20 cellular contexts compared by ENCODE assay signal in the genomic region with DNA sequence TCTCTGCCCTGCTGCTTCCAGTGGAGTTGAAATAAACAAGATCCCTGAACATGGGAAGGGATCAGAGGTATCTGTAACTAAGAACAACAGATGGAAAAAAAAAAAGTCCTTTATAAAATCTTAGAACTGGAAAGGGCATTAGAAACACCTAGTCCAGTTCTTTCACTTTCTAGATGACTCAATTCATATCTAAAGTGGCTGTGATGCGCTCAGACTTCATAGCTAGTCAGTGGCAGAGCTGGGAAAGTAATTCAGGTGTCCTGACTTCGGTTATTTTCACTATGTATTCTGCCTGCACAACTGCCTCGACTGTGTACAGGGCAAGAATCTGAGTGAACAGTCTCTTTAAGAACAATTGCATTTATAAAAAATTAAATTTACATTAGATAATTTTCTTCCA.
DNase-seq lines count a peak whose midpoint lies in the region; ATAC-seq and TF ChIP-seq lines count a peak whose summit lies in the region.
"Had no signal": no experiment of that assay in that cellular context is flagged by ENCODE, and none has a peak within 500 bp of the region (broad histone marks: within the 10 kb centered on the region; RNA-seq: fewer than 3 reads in every experiment).

No MANE protein-coding gene starts in this region.

- peak overlapping the region; percentile 56; the same call in 1 of the 2 replicates for H3K4me2 ChIP-seq in PC-3 (ENCODE audit: low read length)
- H3K4me2 ChIP-seq: GM23338 had no signal

- H3K79me2 ChIP-seq in PC-3 (ENCODE audit: low read length): no peaks in the 10 kb centered on the region

- no TSS peak for BruUV-seq in PC-3 (replicated peaks; lab: Mats Ljungman, UMichigan)

- H3K27me3 ChIP-seq in PC-3 (ENCODE audit: low read length): peaks cover 18% of the 10 kb centered on the region
- H3K27me3 ChIP-seq: MG63, SJCRH30 had no signal

- H3K36me3 ChIP-seq in PC-3 (ENCODE audit: low read depth, low read length): no peaks in the 10 kb centered on the region
- H3K36me3 ChIP-seq: HAP-1, MG63, SJCRH30 had no signal

- H3K4me1 Mint-ChIP-seq in endothelial cell (ENCODE audit: unreplicated experiment): no peaks in the 10 kb centered on the region
- H3K4me1 Mint-ChIP-seq: B cell had no signal

- TF ChIP-seq CTCF in PC-3 (conservative IDR thresholded peaks at IDR 0.05; ENCODE audit: low read depth, low read length) (no peak), endothelial cell (IDR thresholded peaks at IDR 0.05; ENCODE audit: unreplicated experiment) (no peak)

- POLR2A ChIA-PET in PC-3 (lab: Charles Lee; ENCODE audit: unreplicated experiment): no interaction called here

- H3K4me3 Mint-ChIP-seq in endothelial cell (ENCODE audit: unreplicated experiment): no peak overlapping the region
- H3K4me3 Mint-ChIP-seq: B cell, GM23338 had no signal

- CTCF ChIA-PET in PC-3 (lab: Charles Lee): no interaction called here

- no peak overlapping the region for H3K4me3 ChIP-seq in PC-3 (ENCODE audit: low read length)
- H3K4me3 ChIP-seq: GM23338, HAP-1, MG63, SJCRH30 had no signal

- H4K20me1 ChIP-seq in PC-3 (ENCODE audit: low read length): no peaks in the 10 kb centered on the region

- no peaks in the 10 kb centered on the region for H3K27me3 Mint-ChIP-seq in endothelial cell (ENCODE audit: unreplicated experiment)

- no peaks in the 10 kb centered on the region for H3F3A ChIP-seq in PC-3 (ENCODE audit: low read length, unreplicated experiment)

- no peaks in the 10 kb centered on the region for H3K9me3 Mint-ChIP-seq in endothelial cell (ENCODE audit: unreplicated experiment)
- H3K9me3 Mint-ChIP-seq: GM23338 had no signal

- no peak overlapping the region for H3K27ac ChIP-seq in PC-3 (ENCODE audit: low read length)
- H3K27ac ChIP-seq: SJCRH30 had no signal

- H3K9me3 ChIP-seq in PC-3 (ENCODE audit: low read length): no peaks in the 10 kb centered on the region
- H3K9me3 ChIP-seq: HAP-1, MG63, SJCRH30 had no signal

- H3K36me3 Mint-ChIP-seq in endothelial cell (ENCODE audit: low read depth, unreplicated experiment): no peaks in the 10 kb centered on the region

- peak; percentile 5 for DNase-seq in ELR (ENCODE audit: low read depth)
- DNase-seq in PC-3: no peak
- no peak for DNase-seq in endothelial cell (ENCODE audit: low spot score)
- no peak for DNase-seq in NCI-H146 (lab: John Stamatoyannopoulos, UW)
- DNase-seq: EL, Kasumi-1, MG63, NCI-H1092, NCI-H1436, NCI-H1930, NCI-H69, SJCRH30, T-helper 1 cell had no signal

- ATAC-seq in GM18870 (IDR thresholded peaks at IDR 0.05; ENCODE audit: unreplicated experiment) (peak; percentile 69), HG03520 (IDR thresholded peaks at IDR 0.05; ENCODE audit: unreplicated experiment) (peak; percentile 51), PC-3 (no peak), GM21381 (IDR thresholded peaks at IDR 0.05; ENCODE audit: unreplicated experiment) (no peak), GM21390 (IDR thresholded peaks at IDR 0.05; ENCODE audit: unreplicated experiment) (no peak)
- ATAC-seq: GM23338 had no signal

- no peak overlapping the region for H3K27ac Mint-ChIP-seq in endothelial cell (ENCODE audit: unreplicated experiment)
- H3K27ac Mint-ChIP-seq: B cell, GM23338 had no signal

- peaks cover 7% of the 10 kb centered on the region; the same call in 1 of the 2 replicates for H3K4me1 ChIP-seq in PC-3 (ENCODE audit: insufficient read depth, low read length)
- H3K4me1 ChIP-seq: HAP-1, SJCRH30 had no signal

- H3K9ac ChIP-seq in PC-3 (ENCODE audit: low read length): no peak overlapping the region

- intact Hi-C loops in PC-3 (cut with micrococcal nuclease): no loop called here

- H3K9me2 ChIP-seq in PC-3 (replicated peaks; ENCODE audit: low read length): no peaks in the 10 kb centered on the region

- H2AFZ ChIP-seq in PC-3 (ENCODE audit: low read length): no peak overlapping the region

Comparison
In these comparisons a context has a peak if more than half of its experiments do, and no peak if none do; other contexts are left out.
1. ATAC-seq: peak in GM18870 (single experiment) and HG03520 (single experiment); none in PC-3 (single experiment), GM21381 (single experiment) and GM21390 (single experiment).